ENCODE assay signal across 8 cellular contexts in the genomic region with DNA sequence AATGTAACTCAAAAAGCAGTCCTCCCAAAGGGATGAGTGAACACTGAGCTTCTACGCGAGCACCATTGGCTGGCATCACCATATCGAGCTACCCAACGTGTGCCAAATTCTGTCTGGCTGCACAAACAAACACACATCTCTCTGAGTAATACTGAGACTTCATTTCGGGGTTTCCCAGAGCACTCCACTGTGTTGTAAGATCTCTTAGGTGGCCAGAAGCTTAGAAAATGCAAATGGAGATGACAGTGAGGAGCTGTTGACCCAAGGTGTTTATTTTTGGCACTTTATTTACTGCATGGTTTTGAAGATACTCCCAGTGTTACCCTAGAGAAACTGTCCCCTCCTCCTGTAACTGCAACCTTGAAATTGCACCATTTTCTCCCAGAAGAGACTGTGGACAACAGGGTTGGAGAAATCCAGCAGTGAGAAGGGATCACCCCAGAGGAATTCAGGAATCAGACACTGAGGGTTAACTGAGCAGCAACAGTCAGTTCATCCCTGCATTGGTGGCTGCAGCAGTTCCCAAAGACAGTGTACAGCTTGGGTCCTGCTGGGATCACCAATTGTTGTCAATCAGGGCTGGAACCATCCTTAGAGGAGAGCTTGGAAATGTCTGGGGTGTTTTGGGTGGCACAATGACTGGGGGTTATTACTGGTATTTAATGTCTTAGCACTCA.
A peak's percentile ranks its signal among the peaks of the same experiment; 100 is the strongest.
DNase-seq lines count a peak whose midpoint lies in the region; ATAC-seq and TF ChIP-seq lines count a peak whose summit lies in the region.

No MANE protein-coding gene starts in this region.

- peak; percentile 60 for DNase-seq in fibroblast of gingiva (ENCODE audit: low read depth)
- no peak for DNase-seq in NCI-H524 (lab: John Stamatoyannopoulos, UW)
- no peak for DNase-seq in retina
- DNase-seq in NCI-H1417 treated with DMSO at 0.1 percent for 48 hours (lab: John Stamatoyannopoulos, UW), result no peak
- no peak for DNase-seq in NCI-H2029 (lab: John Stamatoyannopoulos, UW)

- H3K4me2 ChIP-seq in OCI-LY1 (ENCODE audit: low read length), result peak overlapping the region; percentile 76

- peak overlapping the region; percentile 89 for H3K27ac ChIP-seq in OCI-LY1 (ENCODE audit: low read depth, low read length, poor library complexity, severe bottlenecking)

- H4K20me1 ChIP-seq in OCI-LY1 (ENCODE audit: insufficient read depth, low read length), result no peaks in the 10 kb centered on the region

- H3K9me2 ChIP-seq in OCI-LY1 (ENCODE audit: low read depth, low read length), result no peaks in the 10 kb centered on the region

- H3K79me2 ChIP-seq in OCI-LY1 (ENCODE audit: insufficient read depth, low read length), result no peaks in the 10 kb centered on the region

- peak; percentile 64 for ATAC-seq in GM18499 (IDR thresholded peaks at IDR 0.05; ENCODE audit: insufficient read depth, unreplicated experiment)
- ATAC-seq in GM21723 (IDR thresholded peaks at IDR 0.05; ENCODE audit: unreplicated experiment), result peak; percentile 71

- H3K4me3 ChIP-seq in OCI-LY1 (ENCODE audit: low read depth, low read length, poor library complexity, severe bottlenecking), result peak overlapping the region; percentile 13

- no peak for TF ChIP-seq CTCF in OCI-LY1 (IDR thresholded peaks at IDR 0.05; ENCODE audit: low read length)

- H3F3A ChIP-seq in OCI-LY1 (ENCODE audit: insufficient read depth, low read length), result no peaks in the 10 kb centered on the region

- no peaks in the 10 kb centered on the region for H3K27me3 ChIP-seq in OCI-LY1 (ENCODE audit: insufficient read depth, low read length)

- no peak overlapping the region for H2AFZ ChIP-seq in OCI-LY1 (ENCODE audit: low read length)

- peaks cover 85% of the 10 kb centered on the region for H3K4me1 ChIP-seq in OCI-LY1 (ENCODE audit: insufficient read depth, low read length, severe bottlenecking)

- H3K9ac ChIP-seq in OCI-LY1 (ENCODE audit: low read length), result peak overlapping the region; percentile 6; the same call in 1 of the 2 replicates

- H3K9me3 ChIP-seq in OCI-LY1 (ENCODE audit: low read length), result no peaks in the 10 kb centered on the region

- H3K36me3 ChIP-seq in OCI-LY1 (ENCODE audit: insufficient read depth, low read length), result no peaks in the 10 kb centered on the region
